1 cellular context compared by ENCODE assay signal in the genomic region with DNA sequence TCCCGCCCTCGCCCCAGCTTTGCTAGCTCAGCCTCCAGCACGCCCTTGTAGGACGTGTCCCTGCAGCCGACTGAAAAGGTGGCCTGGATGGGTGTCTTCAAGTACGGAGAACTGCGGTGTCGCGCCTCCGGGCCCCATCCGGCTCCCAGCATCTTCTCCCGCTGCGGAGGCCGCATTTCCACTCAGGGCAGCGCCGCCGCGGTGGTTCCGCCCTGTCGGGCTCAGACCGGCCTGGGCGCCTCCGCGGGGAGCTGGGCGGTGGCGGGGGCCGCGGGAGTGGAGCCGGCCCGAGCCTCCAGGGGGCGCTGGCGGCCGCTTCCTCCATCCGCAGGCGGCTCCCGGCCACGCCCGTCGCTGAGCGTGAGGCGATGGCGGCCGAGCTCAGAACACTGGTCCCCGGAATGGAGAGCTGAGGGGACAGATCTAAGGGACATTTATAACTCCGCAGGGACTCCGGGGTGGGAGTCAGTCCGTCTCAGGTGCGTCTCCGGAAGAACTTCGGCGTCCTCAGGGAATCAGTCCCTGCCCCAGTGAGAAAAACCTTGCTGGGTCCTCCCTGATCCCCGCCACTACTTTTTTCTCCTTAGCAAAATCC.
TF ChIP-seq lines count a peak whose summit lies in the region.

No MANE protein-coding gene starts in this region.

TF ChIP-seq in K562, 482 proteins besides CTCF, POLR2A, EP300 and RAD21 (continued from another document and continues in another):
- TF ChIP-seq, protein P1, sequence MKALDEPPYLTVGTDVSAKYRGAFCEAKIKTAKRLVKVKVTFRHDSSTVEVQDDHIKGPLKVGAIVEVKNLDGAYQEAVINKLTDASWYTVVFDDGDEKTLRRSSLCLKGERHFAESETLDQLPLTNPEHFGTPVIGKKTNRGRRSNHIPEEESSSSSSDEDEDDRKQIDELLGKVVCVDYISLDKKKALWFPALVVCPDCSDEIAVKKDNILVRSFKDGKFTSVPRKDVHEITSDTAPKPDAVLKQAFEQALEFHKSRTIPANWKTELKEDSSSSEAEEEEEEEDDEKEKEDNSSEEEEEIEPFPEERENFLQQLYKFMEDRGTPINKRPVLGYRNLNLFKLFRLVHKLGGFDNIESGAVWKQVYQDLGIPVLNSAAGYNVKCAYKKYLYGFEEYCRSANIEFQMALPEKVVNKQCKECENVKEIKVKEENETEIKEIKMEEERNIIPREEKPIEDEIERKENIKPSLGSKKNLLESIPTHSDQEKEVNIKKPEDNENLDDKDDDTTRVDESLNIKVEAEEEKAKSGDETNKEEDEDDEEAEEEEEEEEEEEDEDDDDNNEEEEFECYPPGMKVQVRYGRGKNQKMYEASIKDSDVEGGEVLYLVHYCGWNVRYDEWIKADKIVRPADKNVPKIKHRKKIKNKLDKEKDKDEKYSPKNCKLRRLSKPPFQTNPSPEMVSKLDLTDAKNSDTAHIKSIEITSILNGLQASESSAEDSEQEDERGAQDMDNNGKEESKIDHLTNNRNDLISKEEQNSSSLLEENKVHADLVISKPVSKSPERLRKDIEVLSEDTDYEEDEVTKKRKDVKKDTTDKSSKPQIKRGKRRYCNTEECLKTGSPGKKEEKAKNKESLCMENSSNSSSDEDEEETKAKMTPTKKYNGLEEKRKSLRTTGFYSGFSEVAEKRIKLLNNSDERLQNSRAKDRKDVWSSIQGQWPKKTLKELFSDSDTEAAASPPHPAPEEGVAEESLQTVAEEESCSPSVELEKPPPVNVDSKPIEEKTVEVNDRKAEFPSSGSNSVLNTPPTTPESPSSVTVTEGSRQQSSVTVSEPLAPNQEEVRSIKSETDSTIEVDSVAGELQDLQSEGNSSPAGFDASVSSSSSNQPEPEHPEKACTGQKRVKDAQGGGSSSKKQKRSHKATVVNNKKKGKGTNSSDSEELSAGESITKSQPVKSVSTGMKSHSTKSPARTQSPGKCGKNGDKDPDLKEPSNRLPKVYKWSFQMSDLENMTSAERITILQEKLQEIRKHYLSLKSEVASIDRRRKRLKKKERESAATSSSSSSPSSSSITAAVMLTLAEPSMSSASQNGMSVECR (CRISPR knock-in tag; IDR thresholded peaks at IDR 0.05), result peak; percentile 67; the same call in 1 of the 2 replicates
- TF ChIP-seq, protein P2, sequence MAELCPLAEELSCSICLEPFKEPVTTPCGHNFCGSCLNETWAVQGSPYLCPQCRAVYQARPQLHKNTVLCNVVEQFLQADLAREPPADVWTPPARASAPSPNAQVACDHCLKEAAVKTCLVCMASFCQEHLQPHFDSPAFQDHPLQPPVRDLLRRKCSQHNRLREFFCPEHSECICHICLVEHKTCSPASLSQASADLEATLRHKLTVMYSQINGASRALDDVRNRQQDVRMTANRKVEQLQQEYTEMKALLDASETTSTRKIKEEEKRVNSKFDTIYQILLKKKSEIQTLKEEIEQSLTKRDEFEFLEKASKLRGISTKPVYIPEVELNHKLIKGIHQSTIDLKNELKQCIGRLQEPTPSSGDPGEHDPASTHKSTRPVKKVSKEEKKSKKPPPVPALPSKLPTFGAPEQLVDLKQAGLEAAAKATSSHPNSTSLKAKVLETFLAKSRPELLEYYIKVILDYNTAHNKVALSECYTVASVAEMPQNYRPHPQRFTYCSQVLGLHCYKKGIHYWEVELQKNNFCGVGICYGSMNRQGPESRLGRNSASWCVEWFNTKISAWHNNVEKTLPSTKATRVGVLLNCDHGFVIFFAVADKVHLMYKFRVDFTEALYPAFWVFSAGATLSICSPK (IDR thresholded peaks at IDR 0.05; ENCODE audit: borderline replicate concordance), result no peak
- TF ChIP-seq ZFP36 (IDR thresholded peaks at IDR 0.05; ENCODE audit: low read depth, low read length, partially characterized antibody) (peak; percentile 6), HMG20A (CRISPR knock-in tag; conservative IDR thresholded peaks at IDR 0.05) (no peak), ESRRA (IDR thresholded peaks at IDR 0.05; ENCODE audit: borderline replicate concordance, low read depth) (peak; percentile 58; the same call in 1 of the 2 replicates), PHF8 (IDR thresholded peaks at IDR 0.05; ENCODE audit: borderline replicate concordance, low read length) (peak; percentile 63; the same call in 1 of the 2 replicates), ZNF263 (CRISPR knock-in tag; IDR thresholded peaks at IDR 0.05; ENCODE audit: borderline replicate concordance) (no peak; the same call in 1 of the 2 replicates), BRD4 (IDR thresholded peaks at IDR 0.05) (no peak), PCBP2 (IDR thresholded peaks at IDR 0.05; ENCODE audit: low read depth, low read length, poor library complexity, severe bottlenecking) (no peak), DACH1 (IDR thresholded peaks at IDR 0.05; ENCODE audit: partially characterized antibody) (no peak), KDM5B (IDR thresholded peaks at IDR 0.05; ENCODE audit: insufficient replicate concordance, low read depth, low read length) (peak; percentile 52), JUNB (CRISPR knock-in tag; conservative IDR thresholded peaks at IDR 0.05) (no peak), ZNF316 (IDR thresholded peaks at IDR 0.05) (no peak), HDAC8 (tag; IDR thresholded peaks at IDR 0.05) (0 out of 2 replicates have a peak, but pooled peaks have one; percentile 40), FUS (optimal IDR thresholded peaks at IDR 0.05; ENCODE audit: low read depth, low read length) (no peak), ZEB2 (IDR thresholded peaks at IDR 0.05) (no peak), RBBP5 (IDR thresholded peaks at IDR 0.05; ENCODE audit: borderline replicate concordance, insufficient read depth, low read length, poor library complexity, severe bottlenecking) (peak; percentile 59), TEAD1 (CRISPR knock-in tag; IDR thresholded peaks at IDR 0.05) (peak in 1 of 2 experiments; percentile 75; a peak in 2 of 4 replicates), KLF6 (CRISPR knock-in tag; IDR thresholded peaks at IDR 0.05; ENCODE audit: borderline replicate concordance) (no peak; the same call in 1 of the 2 replicates), JUN (IDR thresholded peaks at IDR 0.05; ENCODE audit: borderline replicate concordance, low read depth, low read length) (peak; percentile 10; the same call in 1 of the 2 replicates), JUN (CRISPR knock-in tag; IDR thresholded peaks at IDR 0.05; ENCODE audit: borderline replicate concordance) (0 out of 2 replicates have a peak, but pooled peaks have one; percentile 73), ZNF146 (CRISPR knock-in tag; IDR thresholded peaks at IDR 0.05; ENCODE audit: unreplicated experiment) (no peak), RB1 (IDR thresholded peaks at IDR 0.05; ENCODE audit: low read depth) (peak; percentile 93), ZNF224 (CRISPR knock-in tag; IDR thresholded peaks at IDR 0.05) (no peak), TBP (optimal IDR thresholded peaks at IDR 0.05; ENCODE audit: low read depth, low read length) (peak; percentile 68), CBX3 (IDR thresholded peaks at IDR 0.05; ENCODE audit: borderline replicate concordance in 1 of 2, low read length in 2 of 2) (peak in 1 of 2 experiments; percentile 50; a peak in 1 of 3 replicates), TAF1 (IDR thresholded peaks at IDR 0.05; ENCODE audit: control insufficient read depth, extremely low read depth, insufficient read depth, low read length, severe bottlenecking) (peak; percentile 74), FOXP1 (CRISPR knock-in tag; IDR thresholded peaks at IDR 0.05) (peak; percentile 42; the same call in 1 of the 2 replicates), PML (IDR thresholded peaks at IDR 0.05; ENCODE audit: low read length) (peak; percentile 33; the same call in 1 of the 2 replicates), ELF4 (CRISPR knock-in tag; IDR thresholded peaks at IDR 0.05) (no peak), FOS (IDR thresholded peaks at IDR 0.05; ENCODE audit: extremely low read depth, insufficient read length) (no peak), ARNT (IDR thresholded peaks at IDR 0.05) (no peak), RAD51 (IDR thresholded peaks at IDR 0.05; ENCODE audit: borderline replicate concordance, low read depth) (no peak), ZKSCAN3 (CRISPR knock-in tag; IDR thresholded peaks at IDR 0.05) (no peak), FOSL1 (tag; conservative IDR thresholded peaks at IDR 0.05) (no peak), ZKSCAN8 (CRISPR knock-in tag; IDR thresholded peaks at IDR 0.05) (no peak), PTTG1 (tag; IDR thresholded peaks at IDR 0.05; ENCODE audit: low read depth) (no peak)
- TF ChIP-seq, protein P3, sequence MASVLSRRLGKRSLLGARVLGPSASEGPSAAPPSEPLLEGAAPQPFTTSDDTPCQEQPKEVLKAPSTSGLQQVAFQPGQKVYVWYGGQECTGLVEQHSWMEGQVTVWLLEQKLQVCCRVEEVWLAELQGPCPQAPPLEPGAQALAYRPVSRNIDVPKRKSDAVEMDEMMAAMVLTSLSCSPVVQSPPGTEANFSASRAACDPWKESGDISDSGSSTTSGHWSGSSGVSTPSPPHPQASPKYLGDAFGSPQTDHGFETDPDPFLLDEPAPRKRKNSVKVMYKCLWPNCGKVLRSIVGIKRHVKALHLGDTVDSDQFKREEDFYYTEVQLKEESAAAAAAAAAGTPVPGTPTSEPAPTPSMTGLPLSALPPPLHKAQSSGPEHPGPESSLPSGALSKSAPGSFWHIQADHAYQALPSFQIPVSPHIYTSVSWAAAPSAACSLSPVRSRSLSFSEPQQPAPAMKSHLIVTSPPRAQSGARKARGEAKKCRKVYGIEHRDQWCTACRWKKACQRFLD (CRISPR knock-in tag; IDR thresholded peaks at IDR 0.05), result no peak
- TF ChIP-seq, protein P4, sequence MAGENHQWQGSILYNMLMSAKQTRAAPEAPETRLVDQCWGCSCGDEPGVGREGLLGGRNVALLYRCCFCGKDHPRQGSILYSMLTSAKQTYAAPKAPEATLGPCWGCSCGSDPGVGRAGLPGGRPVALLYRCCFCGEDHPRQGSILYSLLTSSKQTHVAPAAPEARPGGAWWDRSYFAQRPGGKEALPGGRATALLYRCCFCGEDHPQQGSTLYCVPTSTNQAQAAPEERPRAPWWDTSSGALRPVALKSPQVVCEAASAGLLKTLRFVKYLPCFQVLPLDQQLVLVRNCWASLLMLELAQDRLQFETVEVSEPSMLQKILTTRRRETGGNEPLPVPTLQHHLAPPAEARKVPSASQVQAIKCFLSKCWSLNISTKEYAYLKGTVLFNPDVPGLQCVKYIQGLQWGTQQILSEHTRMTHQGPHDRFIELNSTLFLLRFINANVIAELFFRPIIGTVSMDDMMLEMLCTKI (IDR thresholded peaks at IDR 0.05; ENCODE audit: partially characterized antibody), result no peak
- TF ChIP-seq, protein P5, sequence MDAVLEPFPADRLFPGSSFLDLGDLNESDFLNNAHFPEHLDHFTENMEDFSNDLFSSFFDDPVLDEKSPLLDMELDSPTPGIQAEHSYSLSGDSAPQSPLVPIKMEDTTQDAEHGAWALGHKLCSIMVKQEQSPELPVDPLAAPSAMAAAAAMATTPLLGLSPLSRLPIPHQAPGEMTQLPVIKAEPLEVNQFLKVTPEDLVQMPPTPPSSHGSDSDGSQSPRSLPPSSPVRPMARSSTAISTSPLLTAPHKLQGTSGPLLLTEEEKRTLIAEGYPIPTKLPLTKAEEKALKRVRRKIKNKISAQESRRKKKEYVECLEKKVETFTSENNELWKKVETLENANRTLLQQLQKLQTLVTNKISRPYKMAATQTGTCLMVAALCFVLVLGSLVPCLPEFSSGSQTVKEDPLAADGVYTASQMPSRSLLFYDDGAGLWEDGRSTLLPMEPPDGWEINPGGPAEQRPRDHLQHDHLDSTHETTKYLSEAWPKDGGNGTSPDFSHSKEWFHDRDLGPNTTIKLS (IDR thresholded peaks at IDR 0.05; ENCODE audit: borderline replicate concordance, low read depth), result peak; percentile 53; the same call in 1 of the 2 replicates
- TF ChIP-seq, protein P6, sequence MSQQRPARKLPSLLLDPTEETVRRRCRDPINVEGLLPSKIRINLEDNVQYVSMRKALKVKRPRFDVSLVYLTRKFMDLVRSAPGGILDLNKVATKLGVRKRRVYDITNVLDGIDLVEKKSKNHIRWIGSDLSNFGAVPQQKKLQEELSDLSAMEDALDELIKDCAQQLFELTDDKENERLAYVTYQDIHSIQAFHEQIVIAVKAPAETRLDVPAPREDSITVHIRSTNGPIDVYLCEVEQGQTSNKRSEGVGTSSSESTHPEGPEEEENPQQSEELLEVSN (IDR thresholded peaks at IDR 0.05; ENCODE audit: borderline replicate concordance in 1 of 2, extremely low read depth in 1 of 2, insufficient read depth in 1 of 2, insufficient read length in 1 of 2, low read depth in 1 of 2, low read length in 1 of 2, poor library complexity in 1 of 2, severe bottlenecking in 1 of 2), result peak in 1 of 2 experiments; percentile 45
- TF ChIP-seq, protein P7, sequence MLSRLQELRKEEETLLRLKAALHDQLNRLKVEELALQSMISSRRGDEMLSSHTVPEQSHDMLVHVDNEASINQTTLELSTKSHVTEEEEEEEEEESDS (CRISPR knock-in tag; IDR thresholded peaks at IDR 0.05), result no peak
- TF ChIP-seq, protein P8, sequence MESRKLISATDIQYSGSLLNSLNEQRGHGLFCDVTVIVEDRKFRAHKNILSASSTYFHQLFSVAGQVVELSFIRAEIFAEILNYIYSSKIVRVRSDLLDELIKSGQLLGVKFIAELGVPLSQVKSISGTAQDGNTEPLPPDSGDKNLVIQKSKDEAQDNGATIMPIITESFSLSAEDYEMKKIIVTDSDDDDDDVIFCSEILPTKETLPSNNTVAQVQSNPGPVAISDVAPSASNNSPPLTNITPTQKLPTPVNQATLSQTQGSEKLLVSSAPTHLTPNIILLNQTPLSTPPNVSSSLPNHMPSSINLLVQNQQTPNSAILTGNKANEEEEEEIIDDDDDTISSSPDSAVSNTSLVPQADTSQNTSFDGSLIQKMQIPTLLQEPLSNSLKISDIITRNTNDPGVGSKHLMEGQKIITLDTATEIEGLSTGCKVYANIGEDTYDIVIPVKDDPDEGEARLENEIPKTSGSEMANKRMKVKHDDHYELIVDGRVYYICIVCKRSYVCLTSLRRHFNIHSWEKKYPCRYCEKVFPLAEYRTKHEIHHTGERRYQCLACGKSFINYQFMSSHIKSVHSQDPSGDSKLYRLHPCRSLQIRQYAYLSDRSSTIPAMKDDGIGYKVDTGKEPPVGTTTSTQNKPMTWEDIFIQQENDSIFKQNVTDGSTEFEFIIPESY (CRISPR knock-in tag; IDR thresholded peaks at IDR 0.05), result peak; percentile 66; the same call in 1 of the 2 replicates
- TF ChIP-seq, protein P9, sequence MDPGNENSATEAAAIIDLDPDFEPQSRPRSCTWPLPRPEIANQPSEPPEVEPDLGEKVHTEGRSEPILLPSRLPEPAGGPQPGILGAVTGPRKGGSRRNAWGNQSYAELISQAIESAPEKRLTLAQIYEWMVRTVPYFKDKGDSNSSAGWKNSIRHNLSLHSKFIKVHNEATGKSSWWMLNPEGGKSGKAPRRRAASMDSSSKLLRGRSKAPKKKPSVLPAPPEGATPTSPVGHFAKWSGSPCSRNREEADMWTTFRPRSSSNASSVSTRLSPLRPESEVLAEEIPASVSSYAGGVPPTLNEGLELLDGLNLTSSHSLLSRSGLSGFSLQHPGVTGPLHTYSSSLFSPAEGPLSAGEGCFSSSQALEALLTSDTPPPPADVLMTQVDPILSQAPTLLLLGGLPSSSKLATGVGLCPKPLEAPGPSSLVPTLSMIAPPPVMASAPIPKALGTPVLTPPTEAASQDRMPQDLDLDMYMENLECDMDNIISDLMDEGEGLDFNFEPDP (CRISPR knock-in tag; IDR thresholded peaks at IDR 0.05), result no peak
